ENCODE assay signal across 16 cellular contexts in the genomic region with DNA sequence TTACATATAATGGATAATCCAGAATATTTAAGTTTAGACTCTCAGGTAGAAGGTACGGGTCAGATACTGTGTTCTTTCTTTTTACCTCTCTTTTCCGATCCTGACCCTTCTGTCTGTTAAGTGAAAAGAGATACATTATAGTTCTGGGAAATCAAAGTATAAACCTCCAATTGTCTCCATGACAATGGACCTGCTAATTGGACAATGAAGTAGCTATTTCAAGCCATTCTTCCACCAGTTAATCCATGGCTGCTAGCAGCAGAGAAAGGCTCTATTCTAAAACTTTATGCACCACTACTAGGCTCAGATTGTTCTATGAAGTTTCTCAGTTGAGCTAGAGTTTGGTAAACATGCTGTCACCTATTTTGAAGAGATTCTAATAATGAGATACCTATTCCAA. TPM values are rescaled to one million over a fixed set of nuclear protein-coding genes. Genes with fewer than 3 reads are reported as not detected.
DNase-seq lines count a peak whose midpoint lies in the region; ATAC-seq and TF ChIP-seq lines count a peak whose summit lies in the region.
"Had no signal": no experiment of that assay in that cellular context is flagged by ENCODE, and none has a peak within 500 bp of the region (broad histone marks: within the 10 kb centered on the region; RNA-seq: fewer than 3 reads in every experiment).

No MANE protein-coding gene starts in this region.

- H3K36me3 ChIP-seq in aorta (ENCODE audit: control insufficient read depth in 1 of 2, insufficient read depth in 2 of 2, low read length in 1 of 2) = no peaks in the 10 kb centered on the region
- H3K36me3 ChIP-seq: BE2C had no signal

- H3K27ac ChIP-seq in 22Rv1 (peak overlapping the region; percentile 7; the same call in 1 of the 2 replicates), aorta (ENCODE audit: low read depth in 1 of 2, low read length in 2 of 2) (no peak overlapping the region)
- H3K27ac ChIP-seq: A549, C4-2B had no signal

- DNase-seq in DMS79 treated with DMSO at 0.1 percent for 48 hours (lab: John Stamatoyannopoulos, UW) (peak; percentile 25), NCI-H748 treated with DMSO at 0.1 percent for 48 hours (lab: John Stamatoyannopoulos, UW) (peak; percentile 54), medulla oblongata (ENCODE audit: extremely low spot score) (peak; percentile 7), putamen (ENCODE audit: low spot score) (no peak), aorta (no peak), SW480 (ENCODE audit: low spot score) (no peak)
- DNase-seq: BE2C; CD4-positive, alpha-beta memory T cell; DND-41; GDM1; GOT3; H9 had no signal

- no peaks in the 10 kb centered on the region for H3K9me3 ChIP-seq in aorta (ENCODE audit: control insufficient read depth, low read length)
- H3K9me3 ChIP-seq: A549, BE2C had no signal

- TF ChIP-seq CTCF in 22Rv1 (IDR thresholded peaks at IDR 0.05) = no peak

- no peak for ATAC-seq in aorta (ENCODE audit: low FRiP score)
- ATAC-seq: A549, HepG2 had no signal

- H3K4me1 ChIP-seq in aorta (ENCODE audit: control insufficient read depth in 1 of 2, insufficient read depth in 2 of 2, low read length in 2 of 2) = no peaks in the 10 kb centered on the region
- H3K4me1 ChIP-seq: BE2C had no signal

- no peaks in the 10 kb centered on the region for H3K27me3 ChIP-seq in aorta (ENCODE audit: control insufficient read depth in 1 of 2, insufficient read depth in 2 of 2, low read length in 1 of 2)
- H3K27me3 ChIP-seq: BE2C had no signal

- H3K4me3 ChIP-seq in aorta (ENCODE audit: low read length in 2 of 2) = no peak overlapping the region
- H3K4me3 ChIP-seq: A549 had no signal

- WGBS in aorta, 2 donors = 76 to 87% methylated on average over 2 of the region's 2 CpGs

- intact Hi-C loops in aorta (cut with DNase I) = no loop called here

RNA-seq across cellular contexts. Expression of gene NBEA, which starts 8.3 kb away (rescaled TPM):
- 10 to 100 TPM; 14.0 to 14.7 TPM for total RNA-seq in aorta
- polyA plus RNA-seq in aorta = 1 to 10 TPM; 1.9 to 3.5 TPM

Comparison
In these comparisons a context has a peak if more than half of its experiments do, and no peak if none do; other contexts are left out.
1. DNase-seq: peak in DMS79 treated with DMSO at 0.1 percent for 48 hours (single experiment), NCI-H748 treated with DMSO at 0.1 percent for 48 hours (single experiment) and medulla oblongata (single experiment); none in putamen (single experiment), aorta (0 of 2) and SW480 (single experiment).